1 cellular context compared by ENCODE assay signal in genomic region chr11:68008381-68009337, GRCh38.
TF ChIP-seq lines count a peak whose summit lies in the region.

No MANE protein-coding gene starts in this region.

TF ChIP-seq in HepG2, 621 proteins besides CTCF, POLR2A, EP300 and RAD21 (continued from another document and continues in another):
- TF ChIP-seq ZSCAN9 (CRISPR knock-in tag; IDR thresholded peaks at IDR 0.05; ENCODE audit: borderline replicate concordance) (no peak), ZNF564 (CRISPR knock-in tag; IDR thresholded peaks at IDR 0.05) (no peak), HIC2 (CRISPR knock-in tag; IDR thresholded peaks at IDR 0.05; ENCODE audit: low read depth) (peak; percentile 77), NR2C2 (CRISPR knock-in tag; IDR thresholded peaks at IDR 0.05; ENCODE audit: borderline replicate concordance) (no peak), KLF6 (CRISPR knock-in tag; IDR thresholded peaks at IDR 0.05) (no peak), THAP8 (CRISPR knock-in tag; IDR thresholded peaks at IDR 0.05; ENCODE audit: borderline replicate concordance) (no peak), CHD2 (IDR thresholded peaks at IDR 0.05; ENCODE audit: low read depth, low read length) (no peak), PAF1 (CRISPR knock-in tag; IDR thresholded peaks at IDR 0.05) (no peak), ZFP36 (IDR thresholded peaks at IDR 0.05; ENCODE audit: borderline replicate concordance, low read depth, low read length, partially characterized antibody) (peak; percentile 9), PHF8 (CRISPR knock-in tag; IDR thresholded peaks at IDR 0.05) (no peak), ARID2 (CRISPR knock-in tag; IDR thresholded peaks at IDR 0.05; ENCODE audit: borderline replicate concordance) (no peak), ZNF768 (CRISPR knock-in tag; IDR thresholded peaks at IDR 0.05) (peak; percentile 100), BHLHE40 (IDR thresholded peaks at IDR 0.05; ENCODE audit: low read length) (no peak), ZNF296 (CRISPR knock-in tag; conservative IDR thresholded peaks at IDR 0.05) (no peak), RFX3 (CRISPR knock-in tag; IDR thresholded peaks at IDR 0.05) (no peak), ZNF451 (CRISPR knock-in tag; IDR thresholded peaks at IDR 0.05) (no peak), MTA3 (CRISPR knock-in tag; IDR thresholded peaks at IDR 0.05) (no peak), DR1 (CRISPR knock-in tag; IDR thresholded peaks at IDR 0.05) (no peak), RAD51 (IDR thresholded peaks at IDR 0.05; ENCODE audit: borderline replicate concordance) (peak; percentile 56; the same call in 1 of the 2 replicates), ZNF414 (CRISPR knock-in tag; IDR thresholded peaks at IDR 0.05) (no peak), ZSCAN29 (CRISPR knock-in tag; conservative IDR thresholded peaks at IDR 0.05) (no peak), PHF21A (CRISPR knock-in tag; IDR thresholded peaks at IDR 0.05) (no peak), ZNF17 (CRISPR knock-in tag; IDR thresholded peaks at IDR 0.05) (no peak), ZNF24 (IDR thresholded peaks at IDR 0.05) (no peak), HIVEP1 (CRISPR knock-in tag; IDR thresholded peaks at IDR 0.05) (peak; percentile 25; the same call in 1 of the 2 replicates), JUND (CRISPR knock-in tag; IDR thresholded peaks at IDR 0.05) (no peak), RNF219 (CRISPR knock-in tag; IDR thresholded peaks at IDR 0.05) (no peak), HMGXB3 (CRISPR knock-in tag; IDR thresholded peaks at IDR 0.05; ENCODE audit: borderline replicate concordance) (no peak), ATF3 (CRISPR knock-in tag; IDR thresholded peaks at IDR 0.05) (no peak), SMC3 (IDR thresholded peaks at IDR 0.05; ENCODE audit: low read length) (no peak), ZKSCAN8 (CRISPR knock-in tag; IDR thresholded peaks at IDR 0.05; ENCODE audit: borderline replicate concordance) (no peak), ZNF615 (CRISPR knock-in tag; IDR thresholded peaks at IDR 0.05; ENCODE audit: borderline replicate concordance) (no peak), MTF2 (CRISPR knock-in tag; IDR thresholded peaks at IDR 0.05; ENCODE audit: borderline replicate concordance) (no peak), HMG20B (CRISPR knock-in tag; conservative IDR thresholded peaks at IDR 0.05) (no peak), ZNF280B (CRISPR knock-in tag; IDR thresholded peaks at IDR 0.05; ENCODE audit: borderline replicate concordance) (no peak), SRF (IDR thresholded peaks at IDR 0.05; ENCODE audit: low read depth, low read length) (no peak), BCLAF1 (IDR thresholded peaks at IDR 0.05) (no peak), ZNF709 (CRISPR knock-in tag; IDR thresholded peaks at IDR 0.05) (no peak), ZNF318 (CRISPR knock-in tag; IDR thresholded peaks at IDR 0.05) (no peak), KDM1A (CRISPR knock-in tag; IDR thresholded peaks at IDR 0.05) (peak; percentile 47; the same call in 1 of the 2 replicates)
